In the genomic region with DNA sequence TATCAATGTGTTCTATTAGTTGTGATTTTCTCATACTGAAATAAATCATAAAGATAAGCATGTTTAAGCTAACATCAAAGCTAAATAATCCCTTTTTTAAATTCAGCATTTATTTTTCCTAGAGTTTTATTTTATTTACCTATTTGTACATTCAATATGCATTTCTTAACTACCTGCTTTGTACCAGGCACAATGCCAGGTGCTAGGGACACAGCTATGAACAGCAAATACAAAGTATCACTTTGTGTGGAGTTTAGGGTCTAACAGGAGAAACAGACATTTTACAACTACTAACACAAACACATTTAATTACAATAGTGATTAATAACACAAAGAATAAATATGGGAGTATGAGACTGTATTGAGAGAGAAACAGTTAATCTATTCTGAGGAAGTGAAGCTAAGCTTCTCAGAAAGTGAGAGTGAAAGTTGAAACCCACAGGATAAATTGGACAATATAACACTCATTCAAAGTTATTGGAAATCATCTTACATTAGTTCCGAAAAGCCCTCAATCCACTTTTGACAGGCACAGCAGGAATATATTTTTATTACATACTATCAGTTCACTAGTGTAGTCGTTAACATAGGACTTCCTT, we compare ENCODE assay signal across 19 cellular contexts.
DNase-seq lines count a peak whose midpoint lies in the region; ATAC-seq lines count a peak whose summit lies in the region.
"Had no signal": no experiment of that assay in that cellular context is flagged by ENCODE, and none has a peak within 500 bp of the region (broad histone marks: within the 10 kb centered on the region; RNA-seq: fewer than 3 reads in every experiment).

No MANE protein-coding gene starts in this region.

- ATAC-seq in GM18498 (IDR thresholded peaks at IDR 0.05; ENCODE audit: unreplicated experiment) (peak; percentile 71), GM19395 (IDR thresholded peaks at IDR 0.05; ENCODE audit: unreplicated experiment) (peak; percentile 65), HG03159 (IDR thresholded peaks at IDR 0.05; ENCODE audit: unreplicated experiment) (peak; percentile 63), HG02571 (IDR thresholded peaks at IDR 0.05; ENCODE audit: unreplicated experiment) (no peak)
- ATAC-seq: PC-3, T-helper 17 cell had no signal

- DNase-seq in OCI-M1 (lab: John Stamatoyannopoulos, UW): peak; percentile 21
- no peak for DNase-seq in stimulated activated CD8-positive, alpha-beta memory T cell treated with anti-CD3 and anti-CD28 coated beads, Interleukin-4, amount 100 ng/mL, for 48 hours
- no peak for DNase-seq in epidermal melanocyte (ENCODE audit: insufficient read length, low spot score)
- no peak for DNase-seq in cerebellar nuclear complex (lab: John Stamatoyannopoulos, UW)
- DNase-seq: GDM1, H9, IMR-90, Karpas-422, MM.1S, NCI-H187, NCI-H345, NCI-H526, PC-3, SJCRH30, T-helper 17 cell had no signal
